21 cellular contexts compared by ENCODE assay signal in the genomic region with DNA sequence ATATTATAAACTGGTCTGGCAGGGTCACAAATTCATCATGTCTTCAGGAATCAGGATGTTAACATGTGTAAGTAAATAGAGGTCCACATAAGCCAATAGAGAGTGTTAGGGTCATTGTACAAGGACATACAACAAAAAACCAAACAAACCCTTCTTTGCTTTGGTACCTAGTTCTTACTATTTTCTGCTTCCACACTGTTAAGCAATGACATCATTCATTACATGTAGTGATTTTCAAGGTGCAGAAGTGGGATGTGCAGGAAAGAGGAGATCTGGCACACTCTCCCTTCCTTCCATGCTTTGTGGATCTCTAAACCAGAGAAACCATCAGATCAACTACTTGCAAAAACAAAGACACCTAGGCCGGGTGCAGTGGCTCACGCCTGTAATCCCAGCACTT.
DNase-seq lines count a peak whose midpoint lies in the region; ATAC-seq, FAIRE-seq and TF ChIP-seq lines count a peak whose summit lies in the region.
"Had no signal": no experiment of that assay in that cellular context is flagged by ENCODE, and none has a peak within 500 bp of the region (broad histone marks: within the 10 kb centered on the region; RNA-seq: fewer than 3 reads in every experiment).

No MANE protein-coding gene starts in this region.

- H3K4me3 Mint-ChIP-seq in natural killer cell = no peak overlapping the region
- no peak overlapping the region for H3K4me3 Mint-ChIP-seq in natural killer cell treated with Interleukin-12 subunit alpha and Interleukin-12 subunit beta and Interleukin-15 and Interleukin-18, amount 100 ng/mL, for 72 hours
- no peak overlapping the region for H3K4me3 Mint-ChIP-seq in activated T-helper 17 cell treated with anti-CD3 and anti-CD28 coated beads, Interleukin-2, amount 50 U/mL, for 72 hours

- ATAC-seq in natural killer cell (no peak), HG03097 (IDR thresholded peaks at IDR 0.05; ENCODE audit: low FRiP score, unreplicated experiment) (no peak), GM18498 (IDR thresholded peaks at IDR 0.05; ENCODE audit: unreplicated experiment) (no peak)
- ATAC-seq in natural killer cell treated with Interleukin-12 subunit alpha and Interleukin-12 subunit beta and Interleukin-15 and Interleukin-18, amount 100 ng/mL, for 72 hours = no peak
- no peak for ATAC-seq in activated T-helper 17 cell treated with anti-CD3 and anti-CD28 coated beads, Interleukin-2, amount 50 U/mL, for 72 hours (replicated peaks)
- ATAC-seq: PC-3 had no signal

- peak; percentile 55 for FAIRE-seq in GM12891 (lab: Jason Lieb, UNC)
- FAIRE-seq: D721Med, H54 had no signal

- TF ChIP-seq CTCF in natural killer cell (IDR thresholded peaks at IDR 0.05) = no peak

- TF ChIP-seq POLR2A in GM12891 (IDR thresholded peaks at IDR 0.05; ENCODE audit: low read depth, low read length) = no peak

- H3K27me3 Mint-ChIP-seq in natural killer cell (ENCODE audit: low read depth in 2 of 2) = no peaks in the 10 kb centered on the region
- no peaks in the 10 kb centered on the region for H3K27me3 Mint-ChIP-seq in natural killer cell treated with Interleukin-12 subunit alpha and Interleukin-12 subunit beta and Interleukin-15 and Interleukin-18, amount 100 ng/mL, for 72 hours
- no peaks in the 10 kb centered on the region for H3K27me3 Mint-ChIP-seq in activated T-helper 17 cell treated with anti-CD3 and anti-CD28 coated beads, Interleukin-2, amount 50 U/mL, for 72 hours

- peak overlapping the region; percentile 13 to 22 for H3K27ac Mint-ChIP-seq in natural killer cell
- no peak overlapping the region for H3K27ac Mint-ChIP-seq in natural killer cell treated with Interleukin-12 subunit alpha and Interleukin-12 subunit beta and Interleukin-15 and Interleukin-18, amount 100 ng/mL, for 72 hours
- H3K27ac Mint-ChIP-seq in activated T-helper 17 cell treated with anti-CD3 and anti-CD28 coated beads, Interleukin-2, amount 50 U/mL, for 72 hours = peak overlapping the region; percentile 5

- intact Hi-C loops in natural killer cell (cut with micrococcal nuclease) = no loop called here

- DNase-seq in natural killer cell (no peak), GM12891 (ENCODE audit: insufficient read length, low spot score) (no peak), mesenteric fat pad (ENCODE audit: low spot score) (no peak)
- no peak for DNase-seq in natural killer cell treated with Interleukin-12 subunit alpha and Interleukin-12 subunit beta and Interleukin-15 and Interleukin-18, amount 100 ng/mL, for 72 hours (ENCODE audit: low spot score)
- DNase-seq: KBM-7, MV-4-11, NCI-H1105, NCI-H146, NCI-H1930, NCI-H2107, NCI-H446, NCI-H524 treated with DMSO at 0.1 percent for 48 hours, NCI-H774, PC-3, SHP77, T-helper 1 cell had no signal

- H3K9me3 Mint-ChIP-seq in natural killer cell = no peaks in the 10 kb centered on the region
- H3K9me3 Mint-ChIP-seq in natural killer cell treated with Interleukin-12 subunit alpha and Interleukin-12 subunit beta and Interleukin-15 and Interleukin-18, amount 100 ng/mL, for 72 hours = no peaks in the 10 kb centered on the region
- no peaks in the 10 kb centered on the region for H3K9me3 Mint-ChIP-seq in activated T-helper 17 cell treated with anti-CD3 and anti-CD28 coated beads, Interleukin-2, amount 50 U/mL, for 72 hours

- H3K4me1 Mint-ChIP-seq in natural killer cell = peaks cover 7% of the 10 kb centered on the region in 2 donors
- peaks cover 3 to 6% of the 10 kb centered on the region in 2 donors for H3K4me1 Mint-ChIP-seq in natural killer cell treated with Interleukin-12 subunit alpha and Interleukin-12 subunit beta and Interleukin-15 and Interleukin-18, amount 100 ng/mL, for 72 hours (ENCODE audit: low read depth in 2 of 2)
- H3K4me1 Mint-ChIP-seq in activated T-helper 17 cell treated with anti-CD3 and anti-CD28 coated beads, Interleukin-2, amount 50 U/mL, for 72 hours = peaks cover 11% of the 10 kb centered on the region

- peaks cover 21% of the 10 kb centered on the region for H3K36me3 Mint-ChIP-seq in natural killer cell
- H3K36me3 Mint-ChIP-seq in natural killer cell treated with Interleukin-12 subunit alpha and Interleukin-12 subunit beta and Interleukin-15 and Interleukin-18, amount 100 ng/mL, for 72 hours = peaks cover 12% of the 10 kb centered on the region
- peaks cover 94% of the 10 kb centered on the region for H3K36me3 Mint-ChIP-seq in activated T-helper 17 cell treated with anti-CD3 and anti-CD28 coated beads, Interleukin-2, amount 50 U/mL, for 72 hours (ENCODE audit: low read depth)

TF ChIP-seq in GM12891, 5 proteins besides CTCF, POLR2A, EP300 and RAD21:
- TF ChIP-seq POLR2AphosphoS5 (IDR thresholded peaks at IDR 0.05; ENCODE audit: low read depth, low read length) (no peak), TAF1 (IDR thresholded peaks at IDR 0.05; ENCODE audit: low read depth, low read length) (no peak), PAX5 (IDR thresholded peaks at IDR 0.05; ENCODE audit: insufficient read depth, low read length, severe bottlenecking) (no peak), POU2F2 (IDR thresholded peaks at IDR 0.05; ENCODE audit: low read depth, low read length) (no peak), SPI1 (IDR thresholded peaks at IDR 0.05; ENCODE audit: low read depth, low read length) (no peak)

Comparison
In these comparisons a context has a peak if more than half of its experiments do, and no peak if none do; other contexts are left out.
1. H3K27ac Mint-ChIP-seq: peak in natural killer cell (2 of 2) and activated T-helper 17 cell treated with anti-CD3 and anti-CD28 coated beads, Interleukin-2, amount 50 U/mL, for 72 hours (single experiment); none in natural killer cell treated with Interleukin-12 subunit alpha and Interleukin-12 subunit beta and Interleukin-15 and Interleukin-18, amount 100 ng/mL, for 72 hours (0 of 2).